ENCODE assay signal across 1 cellular context in the genomic region with DNA sequence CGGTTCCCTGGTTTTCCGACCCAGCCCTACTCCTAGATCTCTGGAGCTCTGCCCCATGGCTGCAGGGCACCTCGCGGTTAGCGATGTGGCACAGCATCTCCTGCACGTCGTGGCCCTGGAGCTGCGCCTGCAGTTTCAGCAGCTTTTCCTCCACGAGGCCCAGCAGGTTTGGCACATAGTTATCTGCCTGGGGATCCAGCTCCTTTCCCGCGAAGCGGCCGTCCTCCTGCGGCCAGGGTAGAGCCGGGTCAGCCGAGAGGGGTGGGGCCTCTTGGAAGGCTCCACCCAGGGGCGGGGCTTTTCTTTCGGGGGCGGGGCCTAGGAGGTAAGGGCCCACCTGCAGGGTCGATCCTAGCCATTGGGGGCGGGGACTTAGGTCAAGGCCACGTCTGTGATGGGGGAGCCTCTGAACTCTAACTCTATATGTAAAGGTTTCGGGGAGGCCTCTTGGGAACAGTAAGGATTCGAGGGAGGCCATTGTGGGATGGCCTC.
TF ChIP-seq lines count a peak whose summit lies in the region.

No MANE protein-coding gene starts in this region.

TF ChIP-seq in IMR-90, 13 proteins besides CTCF, POLR2A, EP300 and RAD21:
- no peak for TF ChIP-seq BHLHE40 (IDR thresholded peaks at IDR 0.05; ENCODE audit: low read depth, low read length)
- TF ChIP-seq USF2 (IDR thresholded peaks at IDR 0.05; ENCODE audit: low read depth, low read length): no peak
- no peak for TF ChIP-seq MXI1 (IDR thresholded peaks at IDR 0.05; ENCODE audit: borderline replicate concordance, low read depth, low read length)
- TF ChIP-seq SMC3 (IDR thresholded peaks at IDR 0.05; ENCODE audit: low read depth, low read length): no peak
